1 cellular context compared by ENCODE assay signal in genomic region chr12:4228122-4228580, GRCh38.
TF ChIP-seq lines count a peak whose summit lies in the region.

No MANE protein-coding gene starts in this region.

TF ChIP-seq in H1, 55 proteins besides CTCF, POLR2A, EP300 and RAD21:
- TF ChIP-seq GABPA (IDR thresholded peaks at IDR 0.05; ENCODE audit: borderline replicate concordance, insufficient read depth, low read length) (no peak), SIN3A (conservative IDR thresholded peaks at IDR 0.05 in 1 of 2, IDR thresholded peaks at IDR 0.05 in 1 of 2; ENCODE audit: low read depth in 1 of 2, low read length in 2 of 2) (no peak), TBP (IDR thresholded peaks at IDR 0.05; ENCODE audit: low read depth, low read length) (peak; percentile 70; the same call in 1 of the 2 replicates), EZH2 (IDR thresholded peaks at IDR 0.05; ENCODE audit: low read depth, low read length, severe bottlenecking) (no peak), USF2 (IDR thresholded peaks at IDR 0.05; ENCODE audit: low read length) (peak; percentile 75), GTF2F1 (IDR thresholded peaks at IDR 0.05; ENCODE audit: borderline replicate concordance, low read depth, low read length) (no peak), SIX5 (IDR thresholded peaks at IDR 0.05; ENCODE audit: low read depth, low read length) (no peak), SP2 (IDR thresholded peaks at IDR 0.05; ENCODE audit: low read length) (no peak), ASH2L (IDR thresholded peaks at IDR 0.05; ENCODE audit: low read length) (peak; percentile 43), CHD1 (IDR thresholded peaks at IDR 0.05; ENCODE audit: low read depth, low read length) (no peak), RXRA (IDR thresholded peaks at IDR 0.05; ENCODE audit: insufficient read depth, low read depth, low read length) (no peak), JUN (IDR thresholded peaks at IDR 0.05; ENCODE audit: low read depth, low read length) (no peak), SAP30 (IDR thresholded peaks at IDR 0.05; ENCODE audit: insufficient read depth, insufficient replicate concordance, low read length) (no peak), TCF12 (IDR thresholded peaks at IDR 0.05; ENCODE audit: low read depth, low read length) (no peak), CBX5 (IDR thresholded peaks at IDR 0.05; ENCODE audit: low read depth, low read length) (no peak), PHF8 (conservative IDR thresholded peaks at IDR 0.05; ENCODE audit: low read depth, low read length) (peak; percentile 38; the same call in 1 of the 2 replicates), TAF1 (IDR thresholded peaks at IDR 0.05; ENCODE audit: low read depth, low read length) (peak; percentile 71), SP4 (IDR thresholded peaks at IDR 0.05; ENCODE audit: low read length) (no peak), SRF (IDR thresholded peaks at IDR 0.05; ENCODE audit: low read depth, low read length) (no peak), SP1 (IDR thresholded peaks at IDR 0.05; ENCODE audit: low read depth, low read length) (no peak), POLR2AphosphoS5 (IDR thresholded peaks at IDR 0.05; ENCODE audit: low read depth, low read length) (peak; percentile 77), HDAC2 (IDR thresholded peaks at IDR 0.05; ENCODE audit: borderline replicate concordance in 1 of 2, low read depth in 2 of 2, low read length in 2 of 2) (no peak), NANOG (IDR thresholded peaks at IDR 0.05; ENCODE audit: insufficient read depth, low read depth, low read length, poor library complexity, severe bottlenecking) (no peak), KDM1A (IDR thresholded peaks at IDR 0.05; ENCODE audit: borderline replicate concordance, low read length) (no peak), JUND (IDR thresholded peaks at IDR 0.05; ENCODE audit: low read length) (no peak), ZNF274 (IDR thresholded peaks at IDR 0.05; ENCODE audit: borderline replicate concordance, extremely low read depth, low read length) (no peak), RNF2 (IDR thresholded peaks at IDR 0.05; ENCODE audit: borderline replicate concordance, low read depth, low read length, missing control alignments, poor library complexity, severe bottlenecking) (no peak), FOSL1 (IDR thresholded peaks at IDR 0.05; ENCODE audit: insufficient read depth, low read depth, low read length) (no peak), TEAD4 (IDR thresholded peaks at IDR 0.05; ENCODE audit: low read depth, low read length) (no peak), SIRT6 (IDR thresholded peaks at IDR 0.05; ENCODE audit: low read length) (no peak), MAX (IDR thresholded peaks at IDR 0.05) (peak; percentile 92), HDAC6 (IDR thresholded peaks at IDR 0.05; ENCODE audit: low read depth, low read length) (no peak), YY1 (IDR thresholded peaks at IDR 0.05; ENCODE audit: low read depth, low read length) (peak; percentile 61; the same call in 1 of the 2 replicates), ATF3 (IDR thresholded peaks at IDR 0.05; ENCODE audit: insufficient read depth, low read depth, low read length) (no peak), POU5F1 (IDR thresholded peaks at IDR 0.05; ENCODE audit: low read depth, low read length) (no peak), RBBP5 (IDR thresholded peaks at IDR 0.05; ENCODE audit: borderline replicate concordance, low read depth, low read length) (no peak), BCL11A (IDR thresholded peaks at IDR 0.05; ENCODE audit: low read depth in 2 of 2, low read length in 2 of 2) (no peak), CHD2 (IDR thresholded peaks at IDR 0.05; ENCODE audit: low read length) (peak; percentile 95), CHD7 (IDR thresholded peaks at IDR 0.05; ENCODE audit: insufficient replicate concordance, low read length) (no peak), NRF1 (IDR thresholded peaks at IDR 0.05; ENCODE audit: low read depth, low read length) (no peak), MAFK (IDR thresholded peaks at IDR 0.05; ENCODE audit: low read depth, low read length) (no peak), RFX5 (IDR thresholded peaks at IDR 0.05; ENCODE audit: borderline replicate concordance, low read depth, low read length) (no peak), EGR1 (IDR thresholded peaks at IDR 0.05; ENCODE audit: borderline replicate concordance, low read depth, low read length) (no peak), CBX8 (IDR thresholded peaks at IDR 0.05; ENCODE audit: borderline replicate concordance, low read depth, low read length) (no peak), BRCA1 (IDR thresholded peaks at IDR 0.05; ENCODE audit: low read depth, low read length) (peak; percentile 81), TAF7 (optimal IDR thresholded peaks at IDR 0.05; ENCODE audit: borderline replicate concordance, low read depth, low read length) (no peak), KDM4A (IDR thresholded peaks at IDR 0.05; ENCODE audit: low read depth, low read length, severe bottlenecking) (peak; percentile 56), KDM5A (IDR thresholded peaks at IDR 0.05; ENCODE audit: low read length) (no peak), CREB1 (IDR thresholded peaks at IDR 0.05) (peak; percentile 13; the same call in 1 of the 2 replicates), SUZ12 (IDR thresholded peaks at IDR 0.05; ENCODE audit: low read length) (no peak), CTBP2 (IDR thresholded peaks at IDR 0.05; ENCODE audit: borderline replicate concordance, insufficient read depth, insufficient read length, low read length) (no peak), CEBPB (IDR thresholded peaks at IDR 0.05; ENCODE audit: low read depth, low read length) (no peak), BACH1 (IDR thresholded peaks at IDR 0.05; ENCODE audit: low read length) (no peak)
- TF ChIP-seq, protein P1, sequence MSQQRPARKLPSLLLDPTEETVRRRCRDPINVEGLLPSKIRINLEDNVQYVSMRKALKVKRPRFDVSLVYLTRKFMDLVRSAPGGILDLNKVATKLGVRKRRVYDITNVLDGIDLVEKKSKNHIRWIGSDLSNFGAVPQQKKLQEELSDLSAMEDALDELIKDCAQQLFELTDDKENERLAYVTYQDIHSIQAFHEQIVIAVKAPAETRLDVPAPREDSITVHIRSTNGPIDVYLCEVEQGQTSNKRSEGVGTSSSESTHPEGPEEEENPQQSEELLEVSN (IDR thresholded peaks at IDR 0.05) = peak; percentile 82
- TF ChIP-seq, protein P2, sequence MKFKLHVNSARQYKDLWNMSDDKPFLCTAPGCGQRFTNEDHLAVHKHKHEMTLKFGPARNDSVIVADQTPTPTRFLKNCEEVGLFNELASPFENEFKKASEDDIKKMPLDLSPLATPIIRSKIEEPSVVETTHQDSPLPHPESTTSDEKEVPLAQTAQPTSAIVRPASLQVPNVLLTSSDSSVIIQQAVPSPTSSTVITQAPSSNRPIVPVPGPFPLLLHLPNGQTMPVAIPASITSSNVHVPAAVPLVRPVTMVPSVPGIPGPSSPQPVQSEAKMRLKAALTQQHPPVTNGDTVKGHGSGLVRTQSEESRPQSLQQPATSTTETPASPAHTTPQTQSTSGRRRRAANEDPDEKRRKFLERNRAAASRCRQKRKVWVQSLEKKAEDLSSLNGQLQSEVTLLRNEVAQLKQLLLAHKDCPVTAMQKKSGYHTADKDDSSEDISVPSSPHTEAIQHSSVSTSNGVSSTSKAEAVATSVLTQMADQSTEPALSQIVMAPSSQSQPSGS (IDR thresholded peaks at IDR 0.05; ENCODE audit: low read length) = no peak
